Comparison of ENCODE assay signal across 10 cellular contexts in the genomic region with DNA sequence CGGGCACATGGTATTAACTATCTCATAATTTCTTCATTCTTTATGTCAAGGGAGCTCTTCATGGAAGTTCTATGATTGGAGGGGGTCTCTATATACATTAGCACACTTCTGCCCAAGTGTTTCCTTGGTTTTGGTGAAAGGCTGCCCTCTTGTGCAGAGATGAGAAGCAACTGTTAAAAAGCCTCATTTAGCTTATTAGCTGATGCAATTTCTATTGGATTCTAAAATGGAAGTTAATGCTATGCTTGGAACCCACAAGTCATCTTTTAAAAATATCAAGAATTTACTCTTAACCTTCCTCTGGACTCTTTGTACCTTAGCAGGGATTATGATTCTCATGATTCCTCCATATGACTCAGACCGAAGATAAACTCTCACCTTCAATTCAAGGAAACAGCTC.
DNase-seq lines count a peak whose midpoint lies in the region; ATAC-seq, FAIRE-seq and TF ChIP-seq lines count a peak whose summit lies in the region.
"Had no signal": no experiment of that assay in that cellular context is flagged by ENCODE, and none has a peak within 500 bp of the region (broad histone marks: within the 10 kb centered on the region; RNA-seq: fewer than 3 reads in every experiment).

No MANE protein-coding gene starts in this region.

- 43% methylated on average over 2 of the region's 2 CpGs for WGBS in GM12878 (ENCODE audit: insufficient coverage, insufficient replicate concordance, low lambda C conversion rate, missing lambda C conversion rate)

- TF ChIP-seq POLR2A in GM12878 (IDR thresholded peaks at IDR 0.05; ENCODE audit: low read depth, low read length) = no peak

- H4K20me1 ChIP-seq in GM12878 (ENCODE audit: control insufficient read depth, insufficient read depth) = no peaks in the 10 kb centered on the region

- POLR2A ChIA-PET in GM12878 (lab: Charles Lee) = no interaction called here

- H3K9ac ChIP-seq in GM12878 (ENCODE audit: control insufficient read depth, insufficient read depth, low read length) = no peak overlapping the region

- H3K4me2 ChIP-seq in GM12878 (ENCODE audit: control insufficient read depth, insufficient read depth) = no peak overlapping the region

- BruUV-seq in GM12878 (replicated peaks; lab: Mats Ljungman, UMichigan) = no TSS peak

- CTCF ChIA-PET in GM12878 (lab: Yijun Ruan, JAX) = interaction anchor here (0.8 to 1.3 kb wide), 5 partner anchors 9 to 86 kb away, joined by 3 to 7 read pairs (median 3); no protein-coding TSS in a partner anchor

- no peak overlapping the region for H2AFZ ChIP-seq in GM12878 (ENCODE audit: control insufficient read depth, low read depth, low read length)

- TF ChIP-seq CTCF in GM12878 (IDR thresholded peaks at IDR 0.05 in 2 of 3, conservative IDR thresholded peaks at IDR 0.05 in 1 of 3; ENCODE audit: control insufficient read depth in 2 of 3, extremely low read depth in 1 of 3, insufficient read depth in 1 of 3, low read depth in 3 of 3, low read length in 3 of 3) = peak; percentile 6 to 34 (median 8); a peak in 3 of 6 replicates

- SMC1A ChIA-PET in GM12878 (lab: Charles Lee; ENCODE audit: uncharacterized antibody, unreplicated experiment) = interaction anchor here (0.8 to 1.8 kb wide), 3 partner anchors 9 to 194 kb away, joined by 3 to 6 read pairs (median 3); no protein-coding TSS in a partner anchor

- no peaks in the 10 kb centered on the region for H3K36me3 ChIP-seq in GM12878 (ENCODE audit: control insufficient read depth in 2 of 2, insufficient read depth in 2 of 2, low read length in 1 of 2)

- no peak for TF ChIP-seq EP300 in GM12878 (IDR thresholded peaks at IDR 0.05; ENCODE audit: borderline replicate concordance in 1 of 2, control insufficient read depth in 1 of 2, low read depth in 2 of 2, low read length in 2 of 2)

- H3K4me3 ChIP-seq in GM12878 = no peak overlapping the region

- H3K4me1 ChIP-seq in GM12878 (ENCODE audit: control insufficient read depth, insufficient read depth, low read length) = no peaks in the 10 kb centered on the region

- no peaks in the 10 kb centered on the region for H3K27me3 ChIP-seq in GM12878 (replicated peaks in 1 of 2; ENCODE audit: control insufficient read depth in 2 of 2, insufficient read depth in 2 of 2, low read length in 1 of 2)

- peak; percentile 57 for DNase-seq in ELR (ENCODE audit: low read depth)
- DNase-seq in NCI-H1105 (lab: John Stamatoyannopoulos, UW) = peak; percentile 11
- DNase-seq in GM12878 (ENCODE audit: low read depth, low spot score) = no peak
- peak; percentile 39 for DNase-seq in myocyte (ENCODE audit: low read depth)
- no peak for DNase-seq in effector CD4-positive, alpha-beta T cell
- DNase-seq in C1 segment of cervical spinal cord (lab: John Stamatoyannopoulos, UW) = no peak
- DNase-seq: activated effector memory CD4-positive, alpha-beta T cell treated with anti-CD3 and anti-CD28 coated beads, Interleukin-2, amount 50 U/mL, for 16 hours; SHP77 had no signal

- no peak for FAIRE-seq in GM12878 (lab: Jason Lieb, UNC)

- RAD21 ChIA-PET in GM12878 (lab: Charles Lee; ENCODE audit: unreplicated experiment) = interaction anchor here (1.7 kb wide), 1 partner anchor 86 kb away, joined by 12 read pairs; no protein-coding TSS in a partner anchor

- TF ChIP-seq RAD21 in GM12878 (IDR thresholded peaks at IDR 0.05; ENCODE audit: insufficient read depth, low read depth, low read length) = peak; percentile 38

- intact Hi-C loops in GM12878 (cut with micrococcal nuclease; ENCODE audit: unreplicated experiment) = loop anchor here (1.0 to 5.0 kb wide), 2 partner anchors 84 to 1002 kb away; no protein-coding TSS in a partner anchor

- ATAC-seq in GM12878 = peak; percentile 62
- ATAC-seq in GM18502 (IDR thresholded peaks at IDR 0.05; ENCODE audit: poor library complexity, unreplicated experiment) = no peak
- no peak for ATAC-seq in HG03565 (IDR thresholded peaks at IDR 0.05; ENCODE audit: unreplicated experiment)

- in situ Hi-C loops in GM12878 (cut with MboI) = no loop called here

- H3K79me2 ChIP-seq in GM12878 (ENCODE audit: control insufficient read depth, insufficient read depth, low read length) = no peaks in the 10 kb centered on the region

- no peaks in the 10 kb centered on the region for H3K9me3 ChIP-seq in GM12878 (replicated peaks; ENCODE audit: control insufficient read depth, insufficient read depth, low read length)

- H3K27ac ChIP-seq in GM12878 (ENCODE audit: control insufficient read depth, insufficient read depth) = no peak overlapping the region

TF ChIP-seq in GM12878, 131 proteins besides CTCF, POLR2A, EP300 and RAD21:
- no peak for TF ChIP-seq RB1 (IDR thresholded peaks at IDR 0.05; ENCODE audit: borderline replicate concordance)
- TF ChIP-seq ZSCAN29 (IDR thresholded peaks at IDR 0.05) = no peak
- TF ChIP-seq BACH1 (IDR thresholded peaks at IDR 0.05; ENCODE audit: borderline replicate concordance) = no peak
- peak; percentile 18; the same call in 1 of the 2 replicates for TF ChIP-seq SMC3 (IDR thresholded peaks at IDR 0.05; ENCODE audit: borderline replicate concordance, low read length)
- no peak for TF ChIP-seq SUPT20H (IDR thresholded peaks at IDR 0.05; ENCODE audit: borderline replicate concordance, control insufficient read depth, low read depth, low read length)

Comparison
In these comparisons a context has a peak if more than half of its experiments do, and no peak if none do; other contexts are left out.
1. DNase-seq: peak in ELR (single experiment), NCI-H1105 (single experiment) and myocyte (single experiment); none in GM12878 (single experiment), effector CD4-positive, alpha-beta T cell (single experiment) and C1 segment of cervical spinal cord (0 of 14).